10 cellular contexts compared by ENCODE assay signal in the genomic region with DNA sequence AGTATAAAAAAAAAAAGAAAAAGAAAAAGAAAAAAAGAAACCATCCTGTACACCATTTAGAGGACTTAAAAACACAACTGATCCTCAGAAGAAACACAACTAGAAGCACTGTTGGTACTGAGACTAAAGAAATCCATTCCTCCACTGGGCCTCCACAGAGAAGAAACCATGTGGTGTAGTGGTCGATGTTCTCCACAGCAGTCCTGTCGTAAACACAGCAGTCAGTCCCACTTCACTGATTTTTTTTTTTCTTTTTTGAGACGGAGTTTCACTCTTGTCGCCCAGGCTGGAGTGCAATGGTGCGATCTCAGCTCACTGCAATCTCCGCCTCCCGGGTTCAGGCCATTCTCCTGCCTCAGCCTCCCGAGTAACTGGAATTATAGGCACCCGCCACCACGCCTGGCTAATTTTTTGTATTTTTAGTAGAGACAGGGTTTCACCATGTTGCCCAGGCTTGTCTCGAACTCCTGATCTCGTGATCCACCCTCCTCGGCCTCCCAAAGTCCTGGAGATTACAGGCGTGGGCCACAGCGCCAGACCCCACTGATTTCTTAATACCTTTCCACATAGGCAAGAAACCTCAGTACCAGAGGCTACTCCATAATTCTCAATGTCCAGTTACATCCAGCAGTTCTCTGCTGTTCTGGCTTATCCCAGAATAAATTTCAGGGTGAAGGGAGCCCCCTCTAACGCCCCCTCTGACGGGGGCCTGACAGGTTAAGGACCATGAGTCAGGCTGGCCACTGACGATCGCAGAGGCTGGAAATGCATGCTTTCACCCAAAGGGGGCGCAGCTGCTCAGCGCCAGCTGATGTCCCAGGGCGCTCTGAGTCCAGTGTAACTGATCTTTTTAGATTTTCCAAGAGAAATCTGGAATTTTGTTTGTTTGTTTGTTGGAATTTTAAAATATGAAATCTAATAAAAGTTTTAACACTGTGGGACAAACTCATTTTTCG. TPM values are rescaled to one million over a fixed set of nuclear protein-coding genes. Genes with fewer than 3 reads are reported as not detected.
DNase-seq lines count a peak whose midpoint lies in the region; ATAC-seq, FAIRE-seq and TF ChIP-seq lines count a peak whose summit lies in the region.
"Had no signal": no experiment of that assay in that cellular context is flagged by ENCODE, and none has a peak within 500 bp of the region (broad histone marks: within the 10 kb centered on the region; RNA-seq: fewer than 3 reads in every experiment).

No MANE protein-coding gene starts in this region.

- no peaks in the 10 kb centered on the region for H3K9me3 Mint-ChIP-seq in neural crest cell
- H3K9me3 Mint-ChIP-seq: central memory CD8-positive, alpha-beta T cell; stimulated activated naive CD8-positive, alpha-beta T cell treated with anti-CD3 and anti-CD28 coated beads, Interleukin-15, amount 100 ng/mL, for 72 hours had no signal

- CTCF ChIA-PET in A549 (lab: Yijun Ruan, JAX), result interaction anchor here (0.6 to 5.2 kb wide), 19 partner anchors 8 to 274 kb away, joined by 3 to 38 read pairs (median 4); a partner anchor contains a TSS

- ATAC-seq in A549 (peak; percentile 97 to 98), HG03159 (IDR thresholded peaks at IDR 0.05; ENCODE audit: unreplicated experiment) (no peak), HG02763 (IDR thresholded peaks at IDR 0.05; ENCODE audit: unreplicated experiment) (no peak)
- ATAC-seq: stimulated activated naive CD8-positive, alpha-beta T cell treated with anti-CD3 and anti-CD28 coated beads, Interleukin-15, amount 100 ng/mL, for 72 hours had no signal

- peak overlapping the region; percentile 68 for H3K4me2 ChIP-seq in A549

- peak; percentile 76 for TF ChIP-seq RAD21 in A549 (conservative IDR thresholded peaks at IDR 0.05 in 1 of 2, IDR thresholded peaks at IDR 0.05 in 1 of 2)

- peaks cover 3% of the 10 kb centered on the region for H3K36me3 Mint-ChIP-seq in neural crest cell (ENCODE audit: low read depth)

- no peaks in the 10 kb centered on the region for H3K9me3 ChIP-seq in A549

- peaks cover 17% of the 10 kb centered on the region for H3K27me3 Mint-ChIP-seq in neural crest cell (ENCODE audit: low read depth)

- no peak overlapping the region; a peak in 1 of 6 replicates for H3K27ac ChIP-seq in A549

- no peak for TF ChIP-seq EP300 in A549 (IDR thresholded peaks at IDR 0.05)

- H3K27ac Mint-ChIP-seq in neural crest cell (ENCODE audit: unreplicated experiment), result no peak overlapping the region
- H3K27ac Mint-ChIP-seq: stimulated activated naive CD8-positive, alpha-beta T cell treated with anti-CD3 and anti-CD28 coated beads, Interleukin-15, amount 100 ng/mL, for 72 hours had no signal

- no peak overlapping the region for H3K4me3 ChIP-seq in A549
- H3K4me3 ChIP-seq in epithelial cell of proximal tubule (ENCODE audit: low read depth, low read length), result peak overlapping the region; percentile 37

- POLR2A ChIA-PET in A549 (lab: Yijun Ruan, JAX), result no interaction called here

- 38% methylated on average over 23 of the region's 23 CpGs for WGBS in A549 (ENCODE audit: missing lambda C conversion rate)

- H3K4me1 ChIP-seq in A549, result peaks cover 16% of the 10 kb centered on the region

- DNase-seq in A549 (ENCODE audit: low read depth in 1 of 2, low spot score in 1 of 2), result peak in 1 of 2 experiments; percentile 56
- DNase-seq in RPMI7951 (ENCODE audit: low read depth), result peak; percentile 19
- DNase-seq in epithelial cell of proximal tubule (ENCODE audit: low read depth), result no peak
- DNase-seq in neural crest cell (ENCODE audit: low read depth, low spot score), result peak; percentile 51
- no peak for DNase-seq in GM19240 (ENCODE audit: insufficient read length, low spot score)

- TF ChIP-seq POLR2A in A549 (IDR thresholded peaks at IDR 0.05; ENCODE audit: low read length), result no peak

- no peaks in the 10 kb centered on the region for H3K4me1 Mint-ChIP-seq in neural crest cell
- H3K4me1 Mint-ChIP-seq: central memory CD8-positive, alpha-beta T cell; stimulated activated naive CD8-positive, alpha-beta T cell treated with anti-CD3 and anti-CD28 coated beads, Interleukin-15, amount 100 ng/mL, for 72 hours had no signal

- TF ChIP-seq CTCF in A549 (IDR thresholded peaks at IDR 0.05) (peak; percentile 86), GM12872 (IDR thresholded peaks at IDR 0.05; ENCODE audit: insufficient read depth, low read depth, low read length) (peak; percentile 62), epithelial cell of proximal tubule (conservative IDR thresholded peaks at IDR 0.05; ENCODE audit: low read depth, low read length) (peak; percentile 92), neural crest cell (conservative IDR thresholded peaks at IDR 0.05) (peak; percentile 83)

- no peak for FAIRE-seq in A549 (lab: Jason Lieb, UNC)

- H3K4me3 Mint-ChIP-seq in neural crest cell, result no peak overlapping the region
- H3K4me3 Mint-ChIP-seq: central memory CD8-positive, alpha-beta T cell; stimulated activated naive CD8-positive, alpha-beta T cell treated with anti-CD3 and anti-CD28 coated beads, Interleukin-15, amount 100 ng/mL, for 72 hours had no signal

TF ChIP-seq in A549, 52 proteins besides CTCF, POLR2A, EP300 and RAD21:
- TF ChIP-seq, protein P1, sequence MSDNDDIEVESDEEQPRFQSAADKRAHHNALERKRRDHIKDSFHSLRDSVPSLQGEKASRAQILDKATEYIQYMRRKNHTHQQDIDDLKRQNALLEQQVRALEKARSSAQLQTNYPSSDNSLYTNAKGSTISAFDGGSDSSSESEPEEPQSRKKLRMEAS (IDR thresholded peaks at IDR 0.05), result no peak
- TF ChIP-seq SMC3 (IDR thresholded peaks at IDR 0.05) (peak; percentile 73), BHLHE40 (IDR thresholded peaks at IDR 0.05; ENCODE audit: low read depth, low read length) (no peak), FOSL2 (IDR thresholded peaks at IDR 0.05) (no peak), FOSL2 (CRISPR knock-in tag; IDR thresholded peaks at IDR 0.05) (0 out of 2 replicates have a peak, but pooled peaks have one; percentile 19), TP53 (CRISPR knock-in tag; IDR thresholded peaks at IDR 0.05) (no peak), ESRRA (IDR thresholded peaks at IDR 0.05; ENCODE audit: borderline replicate concordance, low read length) (no peak)
- TF ChIP-seq, protein P2, sequence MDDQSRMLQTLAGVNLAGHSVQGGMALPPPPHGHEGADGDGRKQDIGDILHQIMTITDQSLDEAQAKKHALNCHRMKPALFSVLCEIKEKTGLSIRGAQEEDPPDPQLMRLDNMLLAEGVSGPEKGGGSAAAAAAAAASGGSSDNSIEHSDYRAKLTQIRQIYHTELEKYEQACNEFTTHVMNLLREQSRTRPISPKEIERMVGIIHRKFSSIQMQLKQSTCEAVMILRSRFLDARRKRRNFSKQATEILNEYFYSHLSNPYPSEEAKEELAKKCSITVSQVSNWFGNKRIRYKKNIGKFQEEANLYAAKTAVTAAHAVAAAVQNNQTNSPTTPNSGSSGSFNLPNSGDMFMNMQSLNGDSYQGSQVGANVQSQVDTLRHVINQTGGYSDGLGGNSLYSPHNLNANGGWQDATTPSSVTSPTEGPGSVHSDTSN (IDR thresholded peaks at IDR 0.05), result no peak

RNA-seq across cellular contexts. Expression of a gene that starts 24.8 kb away (rescaled TPM):
- polyA plus RNA-seq in A549 (2011; rRNA removed) (0.17 and 0.25 TPM in 2 replicates), A549 (2017; fragmentation: RNase III; extraction: RNeasy Plus Mini Kit Qiagen cat#74134 plus additional on column Dnase treatment) (0.15 to 0.29 TPM (median 0.17 TPM) in 3 replicates)
- polyA plus RNA-seq in A549 (2012; cell fraction: cytosol; rRNA removed), result 0.28 and 0.30 TPM in 2 replicates
- polyA plus RNA-seq in A549 (2012; cell fraction: nucleus; rRNA removed), result 0.14 and 0.55 TPM in 2 replicates
- 0.08 and 0.15 TPM in 2 replicates for polyA minus RNA-seq in A549 (2011; rRNA and poly(A)+ RNA removed)
- not detected in 2 replicates for total RNA-seq in RPMI7951 (2014; rRNA removed; shearing (Covaris generic))
- total RNA-seq in epithelial cell of proximal tubule (not detected in 2 replicates), neural crest cell (0.09 TPM in 1 of 2 replicates, not detected in the other)

RNA-seq across cellular contexts. Expression of a gene that starts 45.3 kb away (rescaled TPM):
- 63.5 and 87.0 TPM in 2 replicates for polyA plus RNA-seq in A549 (2011; rRNA removed)
- polyA plus RNA-seq in A549 (2012; cell fraction: cytosol; rRNA removed), result 24.7 and 26.7 TPM in 2 replicates
- polyA plus RNA-seq in A549 (2012; cell fraction: nucleus; rRNA removed), result 12.1 and 18.0 TPM in 2 replicates
- polyA plus RNA-seq in A549 (2017; fragmentation: RNase III; extraction: RNeasy Plus Mini Kit Qiagen cat#74134 plus additional on column Dnase treatment), result 51.2 to 57.9 TPM (median 52.4 TPM) in 3 replicates
- polyA minus RNA-seq in A549 (2011; rRNA and poly(A)+ RNA removed), result 12.0 and 13.0 TPM in 2 replicates
- 102 and 132 TPM in 2 replicates for total RNA-seq in RPMI7951 (2014; rRNA removed; shearing (Covaris generic))
- 73.2 and 115 TPM in 2 replicates for total RNA-seq in epithelial cell of proximal tubule
- 30.7 and 30.9 TPM in 2 replicates for total RNA-seq in neural crest cell

RNA-seq across cellular contexts. Expression of a gene that starts 59.4 kb away (rescaled TPM):
- polyA plus RNA-seq in A549 (2011; rRNA removed) (8.2 and 11.2 TPM in 2 replicates), A549 (2017; fragmentation: RNase III; extraction: RNeasy Plus Mini Kit Qiagen cat#74134 plus additional on column Dnase treatment) (5.6 to 6.2 TPM (median 6.0 TPM) in 3 replicates)
- polyA plus RNA-seq in A549 (2012; cell fraction: cytosol; rRNA removed), result 5.1 and 5.4 TPM in 2 replicates
- 4.2 and 4.5 TPM in 2 replicates for polyA plus RNA-seq in A549 (2012; cell fraction: nucleus; rRNA removed)
- polyA minus RNA-seq in A549 (2011; rRNA and poly(A)+ RNA removed), result 3.5 and 7.2 TPM in 2 replicates
- total RNA-seq in RPMI7951 (2014; rRNA removed; shearing (Covaris generic)), result not detected in 2 replicates
- total RNA-seq in epithelial cell of proximal tubule (2.4 and 2.7 TPM in 2 replicates), neural crest cell (not detected in 2 replicates)

RNA-seq across cellular contexts. Expression of a gene that starts 59.5 kb away (rescaled TPM):
- polyA plus RNA-seq in A549 (2011; rRNA removed) (229 and 265 TPM in 2 replicates), A549 (2017; fragmentation: RNase III; extraction: RNeasy Plus Mini Kit Qiagen cat#74134 plus additional on column Dnase treatment) (190 to 217 TPM (median 191 TPM) in 3 replicates)
- 117 TPM in 2 replicates for polyA plus RNA-seq in A549 (2012; cell fraction: cytosol; rRNA removed)
- polyA plus RNA-seq in A549 (2012; cell fraction: nucleus; rRNA removed), result 127 and 200 TPM in 2 replicates
- polyA minus RNA-seq in A549 (2011; rRNA and poly(A)+ RNA removed), result 195 and 221 TPM in 2 replicates
- 46.2 and 57.1 TPM in 2 replicates for total RNA-seq in RPMI7951 (2014; rRNA removed; shearing (Covaris generic))
- total RNA-seq in epithelial cell of proximal tubule (185 and 208 TPM in 2 replicates), neural crest cell (3.9 and 4.0 TPM in 2 replicates)

Comparison
In these comparisons a context has a peak if more than half of its experiments do, and no peak if none do; other contexts are left out.
1. ATAC-seq: peak in A549 (2 of 2); none in HG03159 (single experiment) and HG02763 (single experiment).
2. DNase-seq: peak in RPMI7951 (single experiment) and neural crest cell (single experiment); none in epithelial cell of proximal tubule (single experiment) and GM19240 (single experiment).
3. Peak in every context shown above with its lines, with median percentiles within 50 percentile points of each other: CTCF ChIP-seq.